ENCODE assay signal across 8 cellular contexts in genomic region chrX:118497180-118497814, GRCh38. TPM values are rescaled to one million over a fixed set of nuclear protein-coding genes. Genes with fewer than 3 reads are reported as not detected.
DNase-seq lines count a peak whose midpoint lies in the region; ATAC-seq and TF ChIP-seq lines count a peak whose summit lies in the region.

No MANE protein-coding gene starts in this region.

- no peak overlapping the region for H3K27ac ChIP-seq in hepatocyte
- H3K27ac ChIP-seq in tibial artery: peak overlapping the region; percentile 92 to 95

- TF ChIP-seq CTCF in hepatocyte (IDR thresholded peaks at IDR 0.05; ENCODE audit: poor library complexity): no peak
- TF ChIP-seq CTCF in tibial artery (IDR thresholded peaks at IDR 0.05): no peak

- ATAC-seq in GM18909 (IDR thresholded peaks at IDR 0.05; ENCODE audit: poor library complexity, unreplicated experiment): no peak
- no peak for ATAC-seq in HG03354 (IDR thresholded peaks at IDR 0.05; ENCODE audit: poor library complexity, severe bottlenecking, unreplicated experiment)

- POLR2A ChIA-PET in activated CD4-positive, alpha-beta memory T cell treated with anti-CD3 and anti-CD28 coated beads for 36 hours (lab: Charles Lee): interaction anchor here (0.7 to 4.7 kb wide), 7 partner anchors 23 to 150 kb away, joined by 3 to 36 read pairs (median 4); no protein-coding TSS in a partner anchor

- H2AFZ ChIP-seq in hepatocyte: no peak overlapping the region

- H3K9me2 ChIP-seq in hepatocyte (replicated peaks; ENCODE audit: insufficient read depth): no peaks in the 10 kb centered on the region

- WGBS in hepatocyte (ENCODE audit: low lambda C conversion rate, missing lambda C conversion rate): 50% methylated on average over 6 of the region's 6 CpGs

- H3K4me1 ChIP-seq in hepatocyte (ENCODE audit: insufficient read depth) (peaks cover 4% of the 10 kb centered on the region), tibial artery (peaks cover 0 to 29% (median 3%) of the 10 kb centered on the region in 4 donors)

- H3K9me3 Mint-ChIP-seq in activated CD4-positive, alpha-beta memory T cell treated with anti-CD3 and anti-CD28 coated beads for 36 hours: no peaks in the 10 kb centered on the region

- H3K79me2 ChIP-seq in hepatocyte: no peaks in the 10 kb centered on the region

- H3K4me2 ChIP-seq in hepatocyte: peak overlapping the region; percentile 88

- DNase-seq in activated gamma-delta T cell treated with Interleukin-2 at 50 U/mL for 16 hours: peak; percentile 17
- DNase-seq in activated gamma-delta T cell (lab: John Stamatoyannopoulos, UW): no peak
- DNase-seq in activated CD4-positive, alpha-beta memory T cell treated with anti-CD3 and anti-CD28 coated beads for 36 hours: peak; percentile 47
- DNase-seq in hepatocyte (ENCODE audit: low spot score): no peak
- DNase-seq in tibial artery: no peak
- no peak for DNase-seq in AG08396 (ENCODE audit: low spot score)

- H3K27me3 Mint-ChIP-seq in activated CD4-positive, alpha-beta memory T cell treated with anti-CD3 and anti-CD28 coated beads for 36 hours: no peaks in the 10 kb centered on the region

- peak overlapping the region; percentile 99 for H3K4me3 Mint-ChIP-seq in activated CD4-positive, alpha-beta memory T cell treated with anti-CD3 and anti-CD28 coated beads for 36 hours

- intact Hi-C loops in activated CD4-positive, alpha-beta memory T cell treated with anti-CD3 and anti-CD28 coated beads for 36 hours (cut with micrococcal nuclease): loop anchor here (1.0 to 10.0 kb wide), 3 partner anchors 31 to 108 kb away; no protein-coding TSS in a partner anchor
- intact Hi-C loops in tibial artery (cut with DNase I; ENCODE audit: low total_unique reads): no loop called here

- H4K20me1 ChIP-seq in hepatocyte (ENCODE audit: insufficient read depth, poor library complexity, severe bottlenecking): no peaks in the 10 kb centered on the region

- H3K36me3 Mint-ChIP-seq in activated CD4-positive, alpha-beta memory T cell treated with anti-CD3 and anti-CD28 coated beads for 36 hours: peaks cover 3% of the 10 kb centered on the region

- H3K36me3 ChIP-seq in hepatocyte (replicated peaks; ENCODE audit: insufficient read depth, low read depth) (no peaks in the 10 kb centered on the region), tibial artery (no peaks in the 10 kb centered on the region)

- peaks cover 30% of the 10 kb centered on the region for H3K4me1 Mint-ChIP-seq in activated CD4-positive, alpha-beta memory T cell treated with anti-CD3 and anti-CD28 coated beads for 36 hours (ENCODE audit: low read depth)

- H3K4me3 ChIP-seq in hepatocyte: no peak overlapping the region
- H3K4me3 ChIP-seq in tibial artery: peak overlapping the region; percentile 92 to 93

- CTCF ChIA-PET in activated CD4-positive, alpha-beta memory T cell treated with anti-CD3 and anti-CD28 coated beads for 36 hours (lab: Charles Lee): interaction anchor here (1.0 to 2.0 kb wide), 6 partner anchors 24 to 103 kb away, joined by 3 to 12 read pairs (median 5); no protein-coding TSS in a partner anchor

- peak overlapping the region; percentile 97 for H3K27ac Mint-ChIP-seq in activated CD4-positive, alpha-beta memory T cell treated with anti-CD3 and anti-CD28 coated beads for 36 hours

- H3K27me3 ChIP-seq in hepatocyte: no peaks in the 10 kb centered on the region
- H3K27me3 ChIP-seq in tibial artery: no peaks in the 10 kb centered on the region

- H3K9me3 ChIP-seq in hepatocyte (ENCODE audit: low read depth) (no peaks in the 10 kb centered on the region), tibial artery (no peaks in the 10 kb centered on the region)

RNA-seq across cellular contexts. Expression of gene DOCK11, which starts 1.7 kb away (rescaled TPM):
- 10 to 100 TPM; 47.5 to 50.4 TPM for total RNA-seq in activated CD4-positive, alpha-beta memory T cell treated with anti-CD3 and anti-CD28 coated beads for 36 hours
- total RNA-seq in hepatocyte: 8.3 and 9.8 TPM in 2 replicates
- polyA plus RNA-seq in hepatocyte: 7.6 and 8.1 TPM in 2 replicates

Comparison
In these comparisons a context has a peak if more than half of its experiments do, and no peak if none do; other contexts are left out.
1. DNase-seq: peak in activated gamma-delta T cell treated with Interleukin-2 at 50 U/mL for 16 hours (single experiment) and activated CD4-positive, alpha-beta memory T cell treated with anti-CD3 and anti-CD28 coated beads for 36 hours (single experiment); none in activated gamma-delta T cell (single experiment), hepatocyte (single experiment), tibial artery (0 of 2) and AG08396 (single experiment).